Comparison of ENCODE assay signal across 18 cellular contexts in the genomic region with DNA sequence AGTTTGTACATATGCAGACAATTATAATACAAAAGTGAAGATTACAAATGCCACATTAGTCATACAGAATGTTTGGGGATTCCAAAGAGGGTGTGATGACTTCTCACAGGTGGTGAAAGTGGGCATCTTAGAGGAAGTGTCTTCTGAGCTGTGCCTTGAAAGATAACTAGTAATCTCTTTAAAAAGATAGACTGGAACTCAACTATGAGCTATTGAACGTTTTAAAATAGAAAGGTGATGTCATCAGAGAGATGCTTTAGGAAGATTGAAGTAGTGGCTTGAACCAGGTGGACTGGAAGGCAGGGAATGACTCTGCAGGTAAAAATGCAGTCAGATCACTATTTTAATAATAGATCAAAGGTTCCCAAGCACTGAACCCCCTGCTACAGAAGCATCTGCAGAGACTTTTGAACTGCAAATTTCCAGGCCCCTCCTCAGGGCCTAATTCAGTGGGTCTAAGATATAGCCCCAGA. TPM values are rescaled to one million over a fixed set of nuclear protein-coding genes. Genes with fewer than 3 reads are reported as not detected.
DNase-seq lines count a peak whose midpoint lies in the region; ATAC-seq and TF ChIP-seq lines count a peak whose summit lies in the region.
"Had no signal": no experiment of that assay in that cellular context is flagged by ENCODE, and none has a peak within 500 bp of the region (broad histone marks: within the 10 kb centered on the region; RNA-seq: fewer than 3 reads in every experiment).

No MANE protein-coding gene starts in this region.

- no peak overlapping the region for H3K4me3 ChIP-seq in HEK293 (ENCODE audit: low read depth, low read length)
- no peak overlapping the region for H3K4me3 ChIP-seq in lower leg skin (ENCODE audit: low read depth, poor library complexity, severe bottlenecking)
- H3K4me3 ChIP-seq: gastroesophageal sphincter, psoas muscle had no signal

- no peaks in the 10 kb centered on the region for H3K9me3 Mint-ChIP-seq in WTC11
- H3K9me3 Mint-ChIP-seq in stimulated activated naive CD8-positive, alpha-beta T cell treated with anti-CD3 and anti-CD28 coated beads, Interleukin-15, amount 100 ng/mL, for 72 hours, result peaks cover 13 to 14% of the 10 kb centered on the region in 2 donors
- H3K9me3 Mint-ChIP-seq: neural crest cell had no signal

- no peaks in the 10 kb centered on the region for H3K36me3 ChIP-seq in HEK293 (ENCODE audit: control insufficient read depth in 2 of 2, insufficient read depth in 1 of 2, low read length in 2 of 2)
- H3K36me3 ChIP-seq: gastroesophageal sphincter had no signal

- no peak overlapping the region for H3K4me3 Mint-ChIP-seq in WTC11
- H3K4me3 Mint-ChIP-seq in stimulated activated naive CD8-positive, alpha-beta T cell treated with anti-CD3 and anti-CD28 coated beads, Interleukin-15, amount 100 ng/mL, for 72 hours, result no peak overlapping the region
- H3K4me3 Mint-ChIP-seq: CD4-positive, CD25-positive, alpha-beta regulatory T cell; neural crest cell; stimulated activated naive CD8-positive, alpha-beta T cell treated with anti-CD3 and anti-CD28 coated beads, Interleukin-15, Interleukin-2, amounts not matched to agents 100 ng/mL and 50 ng/mL, for 24 hours had no signal

- H3K4me1 ChIP-seq in HEK293 (ENCODE audit: control insufficient read depth, insufficient read depth, low read length), result no peaks in the 10 kb centered on the region
- H3K4me1 ChIP-seq: gastroesophageal sphincter, psoas muscle had no signal

- TF ChIP-seq POLR2A in lower leg skin (IDR thresholded peaks at IDR 0.05), result no peak

- WGBS in lower leg skin, 2 donors, result 0 to 22% methylated on average over 1 of the region's 1 CpG

- H3K36me3 Mint-ChIP-seq in WTC11, result no peaks in the 10 kb centered on the region
- H3K36me3 Mint-ChIP-seq: CD4-positive, CD25-positive, alpha-beta regulatory T cell had no signal

- peaks cover 37% of the 10 kb centered on the region for H3K4me1 Mint-ChIP-seq in WTC11
- H3K4me1 Mint-ChIP-seq in stimulated activated naive CD8-positive, alpha-beta T cell treated with anti-CD3 and anti-CD28 coated beads, Interleukin-15, amount 100 ng/mL, for 72 hours, result no peaks in the 10 kb centered on the region
- H3K4me1 Mint-ChIP-seq: neural crest cell had no signal

- intact Hi-C loops in lower leg skin (cut with DNase I; ENCODE audit: low total_unique reads), result no loop called here

- CTCF ChIA-PET in HEK293 (lab: Yijun Ruan, JAX) (no interaction called here), WTC11 (lab: Charles Lee) (no interaction called here)

- H3K27ac ChIP-seq in HEK293 (ENCODE audit: extremely low read depth, low read depth, low read length), result no peak overlapping the region
- H3K27ac ChIP-seq: gastroesophageal sphincter, psoas muscle had no signal

- POLR2A ChIA-PET in HEK293 (lab: Yijun Ruan, JAX), result no interaction called here
- POLR2A ChIA-PET in WTC11 (lab: Charles Lee), result interaction anchor here (1.2 to 1.3 kb wide), 2 partner anchors 51 to 52 kb away, joined by 3 read pairs; a partner anchor contains a TSS

- peak overlapping the region; percentile 55; the same call in 1 of the 2 replicates for H3K27ac Mint-ChIP-seq in WTC11
- no peak overlapping the region for H3K27ac Mint-ChIP-seq in stimulated activated naive CD8-positive, alpha-beta T cell treated with anti-CD3 and anti-CD28 coated beads, Interleukin-15, amount 100 ng/mL, for 72 hours
- H3K27ac Mint-ChIP-seq: CD4-positive, CD25-positive, alpha-beta regulatory T cell; stimulated activated naive CD8-positive, alpha-beta T cell treated with anti-CD3 and anti-CD28 coated beads, Interleukin-15, Interleukin-2, amounts not matched to agents 100 ng/mL and 50 ng/mL, for 24 hours had no signal

- DNase-seq in A172 (ENCODE audit: low spot score) (peak; percentile 8), WTC11 (ENCODE audit: low spot score) (no peak), islet precursor cell (peak; percentile 91), lower leg skin (ENCODE audit: low spot score in 2 of 2) (no peak), NCI-H1417 treated with DMSO at 0.1 percent for 48 hours (lab: John Stamatoyannopoulos, UW) (no peak), NCI-H2227 treated with DMSO at 0.1 percent for 48 hours (lab: John Stamatoyannopoulos, UW) (no peak)
- no peak for DNase-seq in stimulated activated naive CD8-positive, alpha-beta T cell treated with anti-CD3 and anti-CD28 coated beads, Interleukin-15, amount 100 ng/mL, for 72 hours
- DNase-seq: activated CD4-positive, alpha-beta T cell treated with anti-CD3 and anti-CD28 coated beads, Interleukin-2, amount 50 U/mL, for 4 hours; activated naive CD4-positive, alpha-beta T cell treated with anti-CD3 and anti-CD28 coated beads, Interleukin-2, amount 50 U/mL, for 16 hours; CD4-positive, CD25-positive, alpha-beta regulatory T cell; DMS79 treated with DMSO at 0.1 percent for 48 hours; NCI-H187; NCI-H526 treated with DMSO at 0.1 percent for 48 hours; psoas muscle had no signal

- no peaks in the 10 kb centered on the region for H3K27me3 Mint-ChIP-seq in WTC11 (ENCODE audit: low read depth)
- H3K27me3 Mint-ChIP-seq in stimulated activated naive CD8-positive, alpha-beta T cell treated with anti-CD3 and anti-CD28 coated beads, Interleukin-15, amount 100 ng/mL, for 72 hours, result no peaks in the 10 kb centered on the region
- H3K27me3 Mint-ChIP-seq: CD4-positive, CD25-positive, alpha-beta regulatory T cell; stimulated activated naive CD8-positive, alpha-beta T cell treated with anti-CD3 and anti-CD28 coated beads, Interleukin-15, Interleukin-2, amounts not matched to agents 100 ng/mL and 50 ng/mL, for 24 hours had no signal

- TF ChIP-seq CTCF in HEK293 (tag by site-specific recombination; IDR thresholded peaks at IDR 0.05) (no peak), WTC11 (IDR thresholded peaks at IDR 0.05) (no peak), lower leg skin (IDR thresholded peaks at IDR 0.05) (no peak)

- peak; percentile 73 for ATAC-seq in WTC11
- no peak for ATAC-seq in stimulated activated naive CD8-positive, alpha-beta T cell treated with anti-CD3 and anti-CD28 coated beads, Interleukin-15, amount 100 ng/mL, for 72 hours
- ATAC-seq: gastroesophageal sphincter, psoas muscle had no signal

- no peaks in the 10 kb centered on the region for H3K9me3 ChIP-seq in HEK293 (ENCODE audit: control insufficient read depth, insufficient read depth, low read depth, low read length)
- H3K9me3 ChIP-seq: gastroesophageal sphincter, psoas muscle had no signal

TF ChIP-seq in HEK293, 187 proteins besides CTCF, POLR2A, EP300 and RAD21:
- TF ChIP-seq, protein P1, sequence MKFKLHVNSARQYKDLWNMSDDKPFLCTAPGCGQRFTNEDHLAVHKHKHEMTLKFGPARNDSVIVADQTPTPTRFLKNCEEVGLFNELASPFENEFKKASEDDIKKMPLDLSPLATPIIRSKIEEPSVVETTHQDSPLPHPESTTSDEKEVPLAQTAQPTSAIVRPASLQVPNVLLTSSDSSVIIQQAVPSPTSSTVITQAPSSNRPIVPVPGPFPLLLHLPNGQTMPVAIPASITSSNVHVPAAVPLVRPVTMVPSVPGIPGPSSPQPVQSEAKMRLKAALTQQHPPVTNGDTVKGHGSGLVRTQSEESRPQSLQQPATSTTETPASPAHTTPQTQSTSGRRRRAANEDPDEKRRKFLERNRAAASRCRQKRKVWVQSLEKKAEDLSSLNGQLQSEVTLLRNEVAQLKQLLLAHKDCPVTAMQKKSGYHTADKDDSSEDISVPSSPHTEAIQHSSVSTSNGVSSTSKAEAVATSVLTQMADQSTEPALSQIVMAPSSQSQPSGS (tag by site-specific recombination; IDR thresholded peaks at IDR 0.05; ENCODE audit: low read depth), result peak; percentile 23; the same call in 1 of the 2 replicates
- TF ChIP-seq HOXD13 (CRISPR knock-in tag; IDR thresholded peaks at IDR 0.05; ENCODE audit: borderline replicate concordance), result no peak
TF ChIP-seq in HEK293: peak in this region for 1.

TF ChIP-seq in WTC11, 78 proteins besides CTCF, POLR2A, EP300 and RAD21 (continues in another document):
- TF ChIP-seq, protein P2, sequence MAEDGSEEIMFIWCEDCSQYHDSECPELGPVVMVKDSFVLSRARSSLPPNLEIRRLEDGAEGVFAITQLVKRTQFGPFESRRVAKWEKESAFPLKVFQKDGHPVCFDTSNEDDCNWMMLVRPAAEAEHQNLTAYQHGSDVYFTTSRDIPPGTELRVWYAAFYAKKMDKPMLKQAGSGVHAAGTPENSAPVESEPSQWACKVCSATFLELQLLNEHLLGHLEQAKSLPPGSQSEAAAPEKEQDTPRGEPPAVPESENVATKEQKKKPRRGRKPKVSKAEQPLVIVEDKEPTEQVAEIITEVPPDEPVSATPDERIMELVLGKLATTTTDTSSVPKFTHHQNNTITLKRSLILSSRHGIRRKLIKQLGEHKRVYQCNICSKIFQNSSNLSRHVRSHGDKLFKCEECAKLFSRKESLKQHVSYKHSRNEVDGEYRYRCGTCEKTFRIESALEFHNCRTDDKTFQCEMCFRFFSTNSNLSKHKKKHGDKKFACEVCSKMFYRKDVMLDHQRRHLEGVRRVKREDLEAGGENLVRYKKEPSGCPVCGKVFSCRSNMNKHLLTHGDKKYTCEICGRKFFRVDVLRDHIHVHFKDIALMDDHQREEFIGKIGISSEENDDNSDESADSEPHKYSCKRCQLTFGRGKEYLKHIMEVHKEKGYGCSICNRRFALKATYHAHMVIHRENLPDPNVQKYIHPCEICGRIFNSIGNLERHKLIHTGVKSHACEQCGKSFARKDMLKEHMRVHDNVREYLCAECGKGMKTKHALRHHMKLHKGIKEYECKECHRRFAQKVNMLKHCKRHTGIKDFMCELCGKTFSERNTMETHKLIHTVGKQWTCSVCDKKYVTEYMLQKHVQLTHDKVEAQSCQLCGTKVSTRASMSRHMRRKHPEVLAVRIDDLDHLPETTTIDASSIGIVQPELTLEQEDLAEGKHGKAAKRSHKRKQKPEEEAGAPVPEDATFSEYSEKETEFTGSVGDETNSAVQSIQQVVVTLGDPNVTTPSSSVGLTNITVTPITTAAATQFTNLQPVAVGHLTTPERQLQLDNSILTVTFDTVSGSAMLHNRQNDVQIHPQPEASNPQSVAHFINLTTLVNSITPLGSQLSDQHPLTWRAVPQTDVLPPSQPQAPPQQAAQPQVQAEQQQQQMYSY (CRISPR knock-in tag; IDR thresholded peaks at IDR 0.05), result peak; percentile 63
- TF ChIP-seq, protein P3, sequence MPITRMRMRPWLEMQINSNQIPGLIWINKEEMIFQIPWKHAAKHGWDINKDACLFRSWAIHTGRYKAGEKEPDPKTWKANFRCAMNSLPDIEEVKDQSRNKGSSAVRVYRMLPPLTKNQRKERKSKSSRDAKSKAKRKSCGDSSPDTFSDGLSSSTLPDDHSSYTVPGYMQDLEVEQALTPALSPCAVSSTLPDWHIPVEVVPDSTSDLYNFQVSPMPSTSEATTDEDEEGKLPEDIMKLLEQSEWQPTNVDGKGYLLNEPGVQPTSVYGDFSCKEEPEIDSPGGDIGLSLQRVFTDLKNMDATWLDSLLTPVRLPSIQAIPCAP (CRISPR knock-in tag; IDR thresholded peaks at IDR 0.05), result no peak

RNA-seq across cellular contexts. Expression of a gene that starts 50.3 kb away (rescaled TPM):
- total RNA-seq in A172 (2014; rRNA removed; shearing (Covaris generic)), result 7.5 and 7.7 TPM in 2 replicates
- total RNA-seq in WTC11 (2021) (34.7 to 45.2 TPM (median 36.0 TPM) in 3 replicates), lower leg skin (under 1 TPM; 0.15 to 0.49 (median 0.29) TPM)
- total RNA-seq: CD4-positive, CD25-positive, alpha-beta regulatory T cell had no signal

Comparison
In these comparisons a context has a peak if more than half of its experiments do, and no peak if none do; other contexts are left out.
1. DNase-seq: peak in A172 (single experiment) and islet precursor cell (single experiment); none in WTC11 (single experiment), stimulated activated naive CD8-positive, alpha-beta T cell treated with anti-CD3 and anti-CD28 coated beads, Interleukin-15, amount 100 ng/mL, for 72 hours (0 of 2), lower leg skin (0 of 2), NCI-H1417 treated with DMSO at 0.1 percent for 48 hours (single experiment) and NCI-H2227 treated with DMSO at 0.1 percent for 48 hours (single experiment).